Comparison of ENCODE assay signal across 1 cellular context in the genomic region with DNA sequence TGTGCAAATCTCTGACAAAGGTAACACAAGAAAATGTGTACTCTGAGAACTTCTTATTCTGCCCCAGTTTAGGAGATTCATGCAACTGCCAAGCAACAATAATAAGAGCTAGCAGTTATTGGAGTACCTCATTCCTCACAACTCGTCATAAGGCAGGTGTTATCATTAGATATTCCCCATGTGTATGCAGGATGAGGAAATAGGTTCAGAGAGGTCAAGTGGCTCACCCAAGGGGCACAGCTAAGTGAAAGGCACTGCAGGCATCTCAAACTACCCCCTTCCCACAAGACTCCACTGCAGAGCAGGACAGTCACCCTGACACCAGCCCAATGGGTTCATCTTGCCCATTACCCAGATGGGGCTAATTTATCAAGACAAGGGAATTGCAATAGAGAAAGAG.
TF ChIP-seq lines count a peak whose summit lies in the region.

No MANE protein-coding gene starts in this region.

TF ChIP-seq in WTC11, 78 proteins besides CTCF, POLR2A, EP300 and RAD21 (continued from another document):
- TF ChIP-seq, protein P1, sequence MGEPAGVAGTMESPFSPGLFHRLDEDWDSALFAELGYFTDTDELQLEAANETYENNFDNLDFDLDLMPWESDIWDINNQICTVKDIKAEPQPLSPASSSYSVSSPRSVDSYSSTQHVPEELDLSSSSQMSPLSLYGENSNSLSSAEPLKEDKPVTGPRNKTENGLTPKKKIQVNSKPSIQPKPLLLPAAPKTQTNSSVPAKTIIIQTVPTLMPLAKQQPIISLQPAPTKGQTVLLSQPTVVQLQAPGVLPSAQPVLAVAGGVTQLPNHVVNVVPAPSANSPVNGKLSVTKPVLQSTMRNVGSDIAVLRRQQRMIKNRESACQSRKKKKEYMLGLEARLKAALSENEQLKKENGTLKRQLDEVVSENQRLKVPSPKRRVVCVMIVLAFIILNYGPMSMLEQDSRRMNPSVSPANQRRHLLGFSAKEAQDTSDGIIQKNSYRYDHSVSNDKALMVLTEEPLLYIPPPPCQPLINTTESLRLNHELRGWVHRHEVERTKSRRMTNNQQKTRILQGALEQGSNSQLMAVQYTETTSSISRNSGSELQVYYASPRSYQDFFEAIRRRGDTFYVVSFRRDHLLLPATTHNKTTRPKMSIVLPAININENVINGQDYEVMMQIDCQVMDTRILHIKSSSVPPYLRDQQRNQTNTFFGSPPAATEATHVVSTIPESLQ (CRISPR knock-in tag; IDR thresholded peaks at IDR 0.05) = no peak
- TF ChIP-seq, protein P2, sequence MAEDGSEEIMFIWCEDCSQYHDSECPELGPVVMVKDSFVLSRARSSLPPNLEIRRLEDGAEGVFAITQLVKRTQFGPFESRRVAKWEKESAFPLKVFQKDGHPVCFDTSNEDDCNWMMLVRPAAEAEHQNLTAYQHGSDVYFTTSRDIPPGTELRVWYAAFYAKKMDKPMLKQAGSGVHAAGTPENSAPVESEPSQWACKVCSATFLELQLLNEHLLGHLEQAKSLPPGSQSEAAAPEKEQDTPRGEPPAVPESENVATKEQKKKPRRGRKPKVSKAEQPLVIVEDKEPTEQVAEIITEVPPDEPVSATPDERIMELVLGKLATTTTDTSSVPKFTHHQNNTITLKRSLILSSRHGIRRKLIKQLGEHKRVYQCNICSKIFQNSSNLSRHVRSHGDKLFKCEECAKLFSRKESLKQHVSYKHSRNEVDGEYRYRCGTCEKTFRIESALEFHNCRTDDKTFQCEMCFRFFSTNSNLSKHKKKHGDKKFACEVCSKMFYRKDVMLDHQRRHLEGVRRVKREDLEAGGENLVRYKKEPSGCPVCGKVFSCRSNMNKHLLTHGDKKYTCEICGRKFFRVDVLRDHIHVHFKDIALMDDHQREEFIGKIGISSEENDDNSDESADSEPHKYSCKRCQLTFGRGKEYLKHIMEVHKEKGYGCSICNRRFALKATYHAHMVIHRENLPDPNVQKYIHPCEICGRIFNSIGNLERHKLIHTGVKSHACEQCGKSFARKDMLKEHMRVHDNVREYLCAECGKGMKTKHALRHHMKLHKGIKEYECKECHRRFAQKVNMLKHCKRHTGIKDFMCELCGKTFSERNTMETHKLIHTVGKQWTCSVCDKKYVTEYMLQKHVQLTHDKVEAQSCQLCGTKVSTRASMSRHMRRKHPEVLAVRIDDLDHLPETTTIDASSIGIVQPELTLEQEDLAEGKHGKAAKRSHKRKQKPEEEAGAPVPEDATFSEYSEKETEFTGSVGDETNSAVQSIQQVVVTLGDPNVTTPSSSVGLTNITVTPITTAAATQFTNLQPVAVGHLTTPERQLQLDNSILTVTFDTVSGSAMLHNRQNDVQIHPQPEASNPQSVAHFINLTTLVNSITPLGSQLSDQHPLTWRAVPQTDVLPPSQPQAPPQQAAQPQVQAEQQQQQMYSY (CRISPR knock-in tag; IDR thresholded peaks at IDR 0.05) = no peak
- TF ChIP-seq, protein P3, sequence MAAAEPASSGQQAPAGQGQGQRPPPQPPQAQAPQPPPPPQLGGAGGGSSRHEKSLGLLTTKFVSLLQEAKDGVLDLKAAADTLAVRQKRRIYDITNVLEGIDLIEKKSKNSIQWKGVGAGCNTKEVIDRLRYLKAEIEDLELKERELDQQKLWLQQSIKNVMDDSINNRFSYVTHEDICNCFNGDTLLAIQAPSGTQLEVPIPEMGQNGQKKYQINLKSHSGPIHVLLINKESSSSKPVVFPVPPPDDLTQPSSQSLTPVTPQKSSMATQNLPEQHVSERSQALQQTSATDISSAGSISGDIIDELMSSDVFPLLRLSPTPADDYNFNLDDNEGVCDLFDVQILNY (CRISPR knock-in tag; IDR thresholded peaks at IDR 0.05) = no peak
- TF ChIP-seq GABPB1 (CRISPR knock-in tag; IDR thresholded peaks at IDR 0.05) = no peak
- TF ChIP-seq, protein P4, sequence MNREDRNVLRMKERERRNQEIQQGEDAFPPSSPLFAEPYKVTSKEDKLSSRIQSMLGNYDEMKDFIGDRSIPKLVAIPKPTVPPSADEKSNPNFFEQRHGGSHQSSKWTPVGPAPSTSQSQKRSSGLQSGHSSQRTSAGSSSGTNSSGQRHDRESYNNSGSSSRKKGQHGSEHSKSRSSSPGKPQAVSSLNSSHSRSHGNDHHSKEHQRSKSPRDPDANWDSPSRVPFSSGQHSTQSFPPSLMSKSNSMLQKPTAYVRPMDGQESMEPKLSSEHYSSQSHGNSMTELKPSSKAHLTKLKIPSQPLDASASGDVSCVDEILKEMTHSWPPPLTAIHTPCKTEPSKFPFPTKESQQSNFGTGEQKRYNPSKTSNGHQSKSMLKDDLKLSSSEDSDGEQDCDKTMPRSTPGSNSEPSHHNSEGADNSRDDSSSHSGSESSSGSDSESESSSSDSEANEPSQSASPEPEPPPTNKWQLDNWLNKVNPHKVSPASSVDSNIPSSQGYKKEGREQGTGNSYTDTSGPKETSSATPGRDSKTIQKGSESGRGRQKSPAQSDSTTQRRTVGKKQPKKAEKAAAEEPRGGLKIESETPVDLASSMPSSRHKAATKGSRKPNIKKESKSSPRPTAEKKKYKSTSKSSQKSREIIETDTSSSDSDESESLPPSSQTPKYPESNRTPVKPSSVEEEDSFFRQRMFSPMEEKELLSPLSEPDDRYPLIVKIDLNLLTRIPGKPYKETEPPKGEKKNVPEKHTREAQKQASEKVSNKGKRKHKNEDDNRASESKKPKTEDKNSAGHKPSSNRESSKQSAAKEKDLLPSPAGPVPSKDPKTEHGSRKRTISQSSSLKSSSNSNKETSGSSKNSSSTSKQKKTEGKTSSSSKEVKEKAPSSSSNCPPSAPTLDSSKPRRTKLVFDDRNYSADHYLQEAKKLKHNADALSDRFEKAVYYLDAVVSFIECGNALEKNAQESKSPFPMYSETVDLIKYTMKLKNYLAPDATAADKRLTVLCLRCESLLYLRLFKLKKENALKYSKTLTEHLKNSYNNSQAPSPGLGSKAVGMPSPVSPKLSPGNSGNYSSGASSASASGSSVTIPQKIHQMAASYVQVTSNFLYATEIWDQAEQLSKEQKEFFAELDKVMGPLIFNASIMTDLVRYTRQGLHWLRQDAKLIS (CRISPR knock-in tag; IDR thresholded peaks at IDR 0.05; ENCODE audit: borderline replicate concordance) = no peak
- TF ChIP-seq, protein P5, sequence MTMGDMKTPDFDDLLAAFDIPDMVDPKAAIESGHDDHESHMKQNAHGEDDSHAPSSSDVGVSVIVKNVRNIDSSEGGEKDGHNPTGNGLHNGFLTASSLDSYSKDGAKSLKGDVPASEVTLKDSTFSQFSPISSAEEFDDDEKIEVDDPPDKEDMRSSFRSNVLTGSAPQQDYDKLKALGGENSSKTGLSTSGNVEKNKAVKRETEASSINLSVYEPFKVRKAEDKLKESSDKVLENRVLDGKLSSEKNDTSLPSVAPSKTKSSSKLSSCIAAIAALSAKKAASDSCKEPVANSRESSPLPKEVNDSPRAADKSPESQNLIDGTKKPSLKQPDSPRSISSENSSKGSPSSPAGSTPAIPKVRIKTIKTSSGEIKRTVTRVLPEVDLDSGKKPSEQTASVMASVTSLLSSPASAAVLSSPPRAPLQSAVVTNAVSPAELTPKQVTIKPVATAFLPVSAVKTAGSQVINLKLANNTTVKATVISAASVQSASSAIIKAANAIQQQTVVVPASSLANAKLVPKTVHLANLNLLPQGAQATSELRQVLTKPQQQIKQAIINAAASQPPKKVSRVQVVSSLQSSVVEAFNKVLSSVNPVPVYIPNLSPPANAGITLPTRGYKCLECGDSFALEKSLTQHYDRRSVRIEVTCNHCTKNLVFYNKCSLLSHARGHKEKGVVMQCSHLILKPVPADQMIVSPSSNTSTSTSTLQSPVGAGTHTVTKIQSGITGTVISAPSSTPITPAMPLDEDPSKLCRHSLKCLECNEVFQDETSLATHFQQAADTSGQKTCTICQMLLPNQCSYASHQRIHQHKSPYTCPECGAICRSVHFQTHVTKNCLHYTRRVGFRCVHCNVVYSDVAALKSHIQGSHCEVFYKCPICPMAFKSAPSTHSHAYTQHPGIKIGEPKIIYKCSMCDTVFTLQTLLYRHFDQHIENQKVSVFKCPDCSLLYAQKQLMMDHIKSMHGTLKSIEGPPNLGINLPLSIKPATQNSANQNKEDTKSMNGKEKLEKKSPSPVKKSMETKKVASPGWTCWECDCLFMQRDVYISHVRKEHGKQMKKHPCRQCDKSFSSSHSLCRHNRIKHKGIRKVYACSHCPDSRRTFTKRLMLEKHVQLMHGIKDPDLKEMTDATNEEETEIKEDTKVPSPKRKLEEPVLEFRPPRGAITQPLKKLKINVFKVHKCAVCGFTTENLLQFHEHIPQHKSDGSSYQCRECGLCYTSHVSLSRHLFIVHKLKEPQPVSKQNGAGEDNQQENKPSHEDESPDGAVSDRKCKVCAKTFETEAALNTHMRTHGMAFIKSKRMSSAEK (CRISPR knock-in tag; IDR thresholded peaks at IDR 0.05; ENCODE audit: borderline replicate concordance) = no peak
- no peak for TF ChIP-seq MYBL2 (CRISPR knock-in tag; IDR thresholded peaks at IDR 0.05)
- TF ChIP-seq ZNF138 (CRISPR knock-in tag; conservative IDR thresholded peaks at IDR 0.05) = no peak
- TF ChIP-seq ZNF317 (CRISPR knock-in tag; IDR thresholded peaks at IDR 0.05; ENCODE audit: borderline replicate concordance, low read depth) = no peak
TF ChIP-seq in WTC11: peak in this region for 0.
